In genomic region chr6:47479156-47479541, GRCh38 we compare ENCODE assay signal across 8 cellular contexts. TPM values are rescaled to one million over a fixed set of nuclear protein-coding genes. Genes with fewer than 3 reads are reported as not detected.
DNase-seq lines count a peak whose midpoint lies in the region; ATAC-seq, FAIRE-seq and TF ChIP-seq lines count a peak whose summit lies in the region.

No MANE protein-coding gene starts in this region.

- H3K4me3 ChIP-seq in CD8-positive, alpha-beta memory T cell (ENCODE audit: low read length), result peak overlapping the region; percentile 60
- H3K4me3 ChIP-seq in duodenal mucosa (ENCODE audit: low read depth in 1 of 2, low read length in 2 of 2), result peak overlapping the region; percentile 75 to 93

- peaks cover 44% of the 10 kb centered on the region for H3K4me1 ChIP-seq in CD8-positive, alpha-beta memory T cell (ENCODE audit: insufficient read depth, low read length)
- H3K4me1 ChIP-seq in duodenal mucosa (ENCODE audit: control insufficient read depth in 1 of 2, insufficient read depth in 2 of 2, low read length in 2 of 2), result peaks cover 23 to 33% of the 10 kb centered on the region in 2 donors

- no peak for TF ChIP-seq POLR2A in GM12892 (IDR thresholded peaks at IDR 0.05; ENCODE audit: low read depth, low read length)

- FAIRE-seq in GM12892 (lab: Jason Lieb, UNC), result no peak

- no peaks in the 10 kb centered on the region for H3K36me3 ChIP-seq in CD8-positive, alpha-beta memory T cell (ENCODE audit: insufficient read depth, low read length)
- H3K36me3 ChIP-seq in duodenal mucosa (ENCODE audit: control insufficient read depth in 1 of 2, insufficient read depth in 2 of 2, low read length in 2 of 2), result no peaks in the 10 kb centered on the region

- peak overlapping the region; percentile 90 to 99 (median 96) for H3K4me3 Mint-ChIP-seq in CD8-positive, alpha-beta memory T cell
- H3K4me3 Mint-ChIP-seq in natural killer cell, result peak overlapping the region; percentile 100

- no peak for TF ChIP-seq CTCF in natural killer cell (IDR thresholded peaks at IDR 0.05)

- POLR2A ChIA-PET in CD8-positive, alpha-beta memory T cell (lab: Charles Lee), result no interaction called here

- H3K27me3 Mint-ChIP-seq in CD8-positive, alpha-beta memory T cell, result peaks cover 0 to 2% of the 10 kb centered on the region in 2 donors
- H3K27me3 Mint-ChIP-seq in natural killer cell (ENCODE audit: low read depth in 2 of 2), result no peaks in the 10 kb centered on the region

- no peaks in the 10 kb centered on the region for H3K27me3 ChIP-seq in CD8-positive, alpha-beta memory T cell (ENCODE audit: insufficient read depth, low read length, poor library complexity, severe bottlenecking)
- H3K27me3 ChIP-seq in duodenal mucosa (ENCODE audit: control insufficient read depth in 1 of 2, insufficient read depth in 2 of 2, low read length in 2 of 2), result no peaks in the 10 kb centered on the region

- no peaks in the 10 kb centered on the region for H3K9me3 ChIP-seq in CD8-positive, alpha-beta memory T cell (ENCODE audit: low read length)
- H3K9me3 ChIP-seq in duodenal mucosa (ENCODE audit: control insufficient read depth in 1 of 2, low read length in 2 of 2), result no peaks in the 10 kb centered on the region

- CTCF ChIA-PET in CD8-positive, alpha-beta memory T cell (lab: Charles Lee), result interaction anchor here (1.3 to 3.1 kb wide), 2 partner anchors 64 to 66 kb away, joined by 3 to 16 read pairs; no protein-coding TSS in a partner anchor

- peak overlapping the region; percentile 96 for H3K27ac ChIP-seq in CD8-positive, alpha-beta memory T cell (ENCODE audit: low read depth, low read length)
- no peak overlapping the region for H3K27ac ChIP-seq in duodenal mucosa (ENCODE audit: low read depth, low read length)

- ATAC-seq in natural killer cell (no peak), GM18502 (IDR thresholded peaks at IDR 0.05; ENCODE audit: poor library complexity, unreplicated experiment) (no peak)

- no peak for DNase-seq in CD8-positive, alpha-beta memory T cell
- DNase-seq in NCI-H69 (lab: John Stamatoyannopoulos, UW) (peak; percentile 47), natural killer cell (no peak), anterior cingulate cortex (lab: John Stamatoyannopoulos, UW) (no peak), posterior cingulate gyrus (no peak), GM12892 (ENCODE audit: insufficient read length) (no peak)

- peaks cover 49 to 67% (median 60%) of the 10 kb centered on the region in 3 donors for H3K4me1 Mint-ChIP-seq in CD8-positive, alpha-beta memory T cell
- peaks cover 35 to 49% of the 10 kb centered on the region in 2 donors for H3K4me1 Mint-ChIP-seq in natural killer cell

- H3K9me3 Mint-ChIP-seq in CD8-positive, alpha-beta memory T cell, result no peaks in the 10 kb centered on the region
- no peaks in the 10 kb centered on the region for H3K9me3 Mint-ChIP-seq in natural killer cell

- H3K9ac ChIP-seq in duodenal mucosa (ENCODE audit: low read depth in 1 of 2, low read length in 2 of 2), result peak overlapping the region; percentile 84 to 96

- intact Hi-C loops in natural killer cell (cut with micrococcal nuclease), result loop anchor here (5.0 kb wide), 1 partner anchor 67 kb away; no protein-coding TSS in a partner anchor
- intact Hi-C loops in posterior cingulate gyrus (cut with DNase I), result no loop called here

- peaks cover 0 to 9% (median 2%) of the 10 kb centered on the region in 3 donors for H3K36me3 Mint-ChIP-seq in CD8-positive, alpha-beta memory T cell
- H3K36me3 Mint-ChIP-seq in natural killer cell, result no peaks in the 10 kb centered on the region

- H3K27ac Mint-ChIP-seq in CD8-positive, alpha-beta memory T cell, result peak overlapping the region; percentile 74 to 98 (median 97)
- peak overlapping the region; percentile 95 for H3K27ac Mint-ChIP-seq in natural killer cell

RNA-seq across cellular contexts. Expression of gene CD2AP, which starts 1.6 kb away (rescaled TPM):
- total RNA-seq in CD8-positive, alpha-beta memory T cell, result 10 to 100 TPM; 28.8 to 30.7 TPM
- polyA plus RNA-seq in CD8-positive, alpha-beta memory T cell, result 9.3 TPM
- 10 to 100 TPM; 23.8 to 26.3 (median 26.3) TPM for total RNA-seq in natural killer cell
- polyA plus RNA-seq in GM12892 (2012; ENCODE audit: missing spikeins), result 23.9 TPM
